20 cellular contexts compared by ENCODE assay signal in genomic region chr2:39466311-39466710, GRCh38.
"Had no signal": no experiment of that assay in that cellular context is flagged by ENCODE, and none has a peak within 500 bp of the region (broad histone marks: within the 10 kb centered on the region; RNA-seq: fewer than 3 reads in every experiment).

No MANE protein-coding gene starts in this region.

- H3K79me2 ChIP-seq: hepatocyte had no signal

- H3K4me3 ChIP-seq: coronary artery, dorsolateral prefrontal cortex, esophagus muscularis mucosa, gastroesophageal sphincter, heart left ventricle, hepatocyte, left lung, lower lobe of right lung, mucosa of descending colon had no signal

- H3K9me3 Mint-ChIP-seq: immature natural killer cell, mesothelial cell of epicardium, naive B cell had no signal

- H3K9me3 ChIP-seq: esophagus muscularis mucosa, gastroesophageal sphincter, heart left ventricle, left lung, lower lobe of right lung, mucosa of descending colon had no signal

- H3K36me3 ChIP-seq: esophagus muscularis mucosa, gastroesophageal sphincter, heart left ventricle, left lung, lower lobe of right lung had no signal

- H3K4me3 Mint-ChIP-seq: immature natural killer cell, mesothelial cell of epicardium, naive B cell had no signal

- H3K4me2 ChIP-seq: hepatocyte had no signal

- ATAC-seq: foreskin keratinocyte, gastroesophageal sphincter, heart left ventricle, left cardiac atrium, left lung, left ventricle myocardium superior, lower lobe of right lung, mucosa of descending colon had no signal

- H3K36me3 Mint-ChIP-seq: immature natural killer cell, mesothelial cell of epicardium, naive B cell had no signal

- DNase-seq: dermis blood vessel endothelial cell; dorsolateral prefrontal cortex; effector CD4-positive, alpha-beta T cell; effector memory CD4-positive, alpha-beta T cell; foreskin keratinocyte; heart left ventricle; hypothalamus; immature natural killer cell; left cardiac atrium; left lung; left ventricle myocardium superior; lower lobe of right lung; mesenchymal stem cell; mucosa of descending colon; naive B cell had no signal

- H3K27ac Mint-ChIP-seq: immature natural killer cell, mesothelial cell of epicardium had no signal

- H3K27me3 ChIP-seq: dorsolateral prefrontal cortex, esophagus muscularis mucosa, foreskin keratinocyte, gastroesophageal sphincter, heart left ventricle, hepatocyte, left lung had no signal

- H3K27me3 Mint-ChIP-seq: naive B cell had no signal

- H2AFZ ChIP-seq: hepatocyte had no signal

- H3K27ac ChIP-seq: coronary artery, esophagus muscularis mucosa, foreskin keratinocyte, gastroesophageal sphincter, heart left ventricle, hepatocyte, left lung, lower lobe of right lung had no signal

- H3K4me1 Mint-ChIP-seq: immature natural killer cell had no signal
